Comparison of ENCODE assay signal across 1 cellular context in the genomic region with DNA sequence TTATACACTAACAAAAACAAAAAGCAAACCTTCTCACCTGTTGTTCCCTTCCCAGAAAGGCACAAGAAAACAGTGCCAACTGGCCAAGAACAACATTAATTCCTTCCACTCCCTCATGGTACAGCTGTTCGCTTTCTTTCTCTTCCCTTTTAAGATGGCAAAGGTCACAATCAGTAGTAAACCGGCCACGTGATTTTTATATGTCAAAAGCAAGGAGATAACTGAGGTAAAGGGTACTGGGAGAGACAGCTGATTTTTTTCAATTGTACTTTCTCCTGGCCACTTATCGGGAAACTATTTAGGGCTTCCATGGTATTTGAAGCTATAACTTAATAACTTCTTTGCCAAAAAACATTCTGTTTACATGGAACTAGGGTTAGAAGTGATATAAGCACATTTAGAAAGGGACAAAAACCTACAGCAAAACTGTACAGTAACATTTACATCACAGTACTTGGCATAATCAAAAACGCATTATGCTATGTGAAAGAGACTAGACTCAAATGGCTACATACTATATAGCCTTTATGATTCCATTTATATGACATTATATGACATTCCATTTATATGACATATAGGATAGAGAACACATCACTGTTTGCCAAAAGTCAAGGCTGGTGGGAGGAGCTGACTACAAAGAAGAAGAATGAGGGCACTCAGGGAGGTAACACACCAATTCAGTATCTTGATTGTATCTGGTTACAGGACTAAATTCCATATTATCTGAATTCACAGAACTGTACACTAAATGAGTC.
TF ChIP-seq lines count a peak whose summit lies in the region.

No MANE protein-coding gene starts in this region.

TF ChIP-seq in IMR-90, 13 proteins besides CTCF, POLR2A, EP300 and RAD21:
- TF ChIP-seq BHLHE40 (IDR thresholded peaks at IDR 0.05; ENCODE audit: low read depth, low read length): no peak
- no peak for TF ChIP-seq MXI1 (IDR thresholded peaks at IDR 0.05; ENCODE audit: borderline replicate concordance, low read depth, low read length)
- TF ChIP-seq CHD1 (IDR thresholded peaks at IDR 0.05; ENCODE audit: low read depth, low read length): no peak
- TF ChIP-seq FOS (IDR thresholded peaks at IDR 0.05; ENCODE audit: low read depth, low read length): no peak
- no peak for TF ChIP-seq RCOR1 (IDR thresholded peaks at IDR 0.05; ENCODE audit: insufficient replicate concordance, low read length)
- TF ChIP-seq MAZ (IDR thresholded peaks at IDR 0.05; ENCODE audit: borderline replicate concordance, low read depth, low read length): no peak
- TF ChIP-seq, protein P1, sequence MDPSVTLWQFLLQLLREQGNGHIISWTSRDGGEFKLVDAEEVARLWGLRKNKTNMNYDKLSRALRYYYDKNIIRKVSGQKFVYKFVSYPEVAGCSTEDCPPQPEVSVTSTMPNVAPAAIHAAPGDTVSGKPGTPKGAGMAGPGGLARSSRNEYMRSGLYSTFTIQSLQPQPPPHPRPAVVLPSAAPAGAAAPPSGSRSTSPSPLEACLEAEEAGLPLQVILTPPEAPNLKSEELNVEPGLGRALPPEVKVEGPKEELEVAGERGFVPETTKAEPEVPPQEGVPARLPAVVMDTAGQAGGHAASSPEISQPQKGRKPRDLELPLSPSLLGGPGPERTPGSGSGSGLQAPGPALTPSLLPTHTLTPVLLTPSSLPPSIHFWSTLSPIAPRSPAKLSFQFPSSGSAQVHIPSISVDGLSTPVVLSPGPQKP (IDR thresholded peaks at IDR 0.05; ENCODE audit: borderline replicate concordance, low read depth, low read length): no peak
- TF ChIP-seq, protein P2, sequence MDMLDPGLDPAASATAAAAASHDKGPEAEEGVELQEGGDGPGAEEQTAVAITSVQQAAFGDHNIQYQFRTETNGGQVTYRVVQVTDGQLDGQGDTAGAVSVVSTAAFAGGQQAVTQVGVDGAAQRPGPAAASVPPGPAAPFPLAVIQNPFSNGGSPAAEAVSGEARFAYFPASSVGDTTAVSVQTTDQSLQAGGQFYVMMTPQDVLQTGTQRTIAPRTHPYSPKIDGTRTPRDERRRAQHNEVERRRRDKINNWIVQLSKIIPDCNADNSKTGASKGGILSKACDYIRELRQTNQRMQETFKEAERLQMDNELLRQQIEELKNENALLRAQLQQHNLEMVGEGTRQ (IDR thresholded peaks at IDR 0.05; ENCODE audit: low read depth, low read length): no peak
- no peak for TF ChIP-seq NFE2L2 (IDR thresholded peaks at IDR 0.05; ENCODE audit: low read depth, low read length)
- TF ChIP-seq SMC3 (IDR thresholded peaks at IDR 0.05; ENCODE audit: low read depth, low read length): no peak
- no peak for TF ChIP-seq CEBPB (IDR thresholded peaks at IDR 0.05; ENCODE audit: low read depth, low read length)
- TF ChIP-seq MAFK (IDR thresholded peaks at IDR 0.05; ENCODE audit: low read depth, low read length): no peak
- no peak for TF ChIP-seq RFX5 (IDR thresholded peaks at IDR 0.05; ENCODE audit: low read depth, low read length)
